ENCODE assay signal across 20 cellular contexts in the genomic region with DNA sequence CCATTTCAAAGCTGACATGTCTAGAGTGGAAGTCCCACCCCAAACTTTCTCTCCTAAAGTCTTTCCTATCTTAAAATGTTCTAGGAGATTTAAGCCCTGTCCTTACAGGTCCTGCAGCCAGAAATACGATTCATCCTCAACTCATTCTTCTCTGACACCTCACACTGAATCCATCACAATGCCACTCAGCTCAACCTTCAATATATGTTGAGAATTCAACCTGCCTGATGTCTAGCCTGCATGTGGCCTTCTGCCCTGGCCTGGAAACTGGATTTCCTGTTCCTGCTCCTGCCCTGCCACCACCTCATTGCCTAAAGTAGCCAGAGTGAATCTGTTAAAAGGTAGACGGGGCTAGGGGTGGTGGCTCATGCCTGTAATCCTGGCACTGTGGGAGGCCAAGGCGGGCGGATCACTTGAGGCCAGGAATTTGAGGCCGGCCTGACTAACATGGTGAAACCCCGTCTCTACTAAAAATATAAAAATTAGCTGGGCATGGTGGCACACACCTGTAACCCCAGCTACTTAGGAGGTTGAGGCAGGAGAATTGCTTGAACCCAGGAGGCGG.
A peak's percentile ranks its signal among the peaks of the same experiment; 100 is the strongest.
DNase-seq lines count a peak whose midpoint lies in the region; FAIRE-seq and TF ChIP-seq lines count a peak whose summit lies in the region.
"Had no signal": no experiment of that assay in that cellular context is flagged by ENCODE, and none has a peak within 500 bp of the region (broad histone marks: within the 10 kb centered on the region; RNA-seq: fewer than 3 reads in every experiment).

No MANE protein-coding gene starts in this region.

- H3K4me1 ChIP-seq in trophoblast cell (ENCODE audit: control insufficient read depth in 1 of 2, insufficient read depth in 2 of 2, low read length in 2 of 2), result no peaks in the 10 kb centered on the region
- H3K4me1 ChIP-seq: A549 had no signal

- H3K9me3 ChIP-seq in KOPT-K1 (ENCODE audit: insufficient read depth, low read length, poor library complexity, severe bottlenecking) (no peaks in the 10 kb centered on the region), trophoblast cell (ENCODE audit: insufficient read depth, low read depth, low read length) (peaks cover 4% of the 10 kb centered on the region)
- H3K9me3 ChIP-seq: A549; BLaER1 treated with 17β-estradiol and CSF1 and Interleukin-3, amounts not matched to agents 10 nM and 100 nM had no signal

- H3K4me2 ChIP-seq in trophoblast cell (ENCODE audit: low read length), result no peak overlapping the region
- H3K4me2 ChIP-seq: A549 had no signal

- WGBS in trophoblast cell (ENCODE audit: extremely low coverage, insufficient coverage, insufficient read length), result no CpG with 5 or more reads among the region's 7 CpGs

- no peaks in the 10 kb centered on the region for H3K79me2 ChIP-seq in trophoblast cell (ENCODE audit: control insufficient read depth, insufficient read depth, low read length, poor library complexity)

- H2BK120ac ChIP-seq in trophoblast cell (ENCODE audit: insufficient read depth, low read length, poor library complexity), result no peak overlapping the region

- no peak overlapping the region for H3K9ac ChIP-seq in trophoblast cell (ENCODE audit: low read length)
- H3K9ac ChIP-seq: BLaER1 treated with 17β-estradiol and CSF1 and Interleukin-3, amounts not matched to agents 10 nM and 100 nM had no signal

- H4K8ac ChIP-seq in trophoblast cell (ENCODE audit: low read depth, low read length), result no peak overlapping the region

- H3K36me3 ChIP-seq in KOPT-K1 (ENCODE audit: insufficient read depth, low read length) (peaks cover 27% of the 10 kb centered on the region), bronchial epithelial cell (ENCODE audit: control insufficient read depth, insufficient read depth, low read length) (no peaks in the 10 kb centered on the region), trophoblast cell (ENCODE audit: control insufficient read depth in 1 of 2, insufficient read depth in 2 of 2, low read length in 2 of 2) (no peaks in the 10 kb centered on the region)

- peak overlapping the region; percentile 53 for H3K27ac ChIP-seq in KOPT-K1 (ENCODE audit: low read depth, low read length, poor library complexity, severe bottlenecking)
- H3K27ac ChIP-seq in trophoblast cell (ENCODE audit: low read depth, low read length), result no peak overlapping the region
- H3K27ac ChIP-seq: 22Rv1; A549; BLaER1 treated with 17β-estradiol and CSF1 and Interleukin-3, amounts not matched to agents 10 nM and 100 nM; C4-2B had no signal

- no peak overlapping the region for H3K23ac ChIP-seq in trophoblast cell (ENCODE audit: low read length)

- peak; percentile 70 for FAIRE-seq in bronchial epithelial cell (lab: Jason Lieb, UNC)
- FAIRE-seq: A549, G401.6, GM12891, GM19239 had no signal

- no peak overlapping the region for H4K12ac ChIP-seq in trophoblast cell (ENCODE audit: low read depth, low read length)

- no peak overlapping the region for H3K18ac ChIP-seq in trophoblast cell (ENCODE audit: low read length)

- H3K4me3 ChIP-seq in bronchial epithelial cell (ENCODE audit: low read depth, low read length), result no peak overlapping the region
- H3K4me3 ChIP-seq in trophoblast cell (ENCODE audit: low read depth, low read length), result no peak overlapping the region
- H3K4me3 ChIP-seq: A549; BLaER1 treated with 17β-estradiol and CSF1 and Interleukin-3, amounts not matched to agents 10 nM and 100 nM had no signal

- no peak overlapping the region for H2AFZ ChIP-seq in trophoblast cell (ENCODE audit: insufficient read depth, low read length, poor library complexity)

- TF ChIP-seq CTCF in bronchial epithelial cell (IDR thresholded peaks at IDR 0.05; ENCODE audit: insufficient read depth, low read length, severe bottlenecking), result no peak

- H4K91ac ChIP-seq in trophoblast cell (ENCODE audit: low read depth, low read length), result no peak overlapping the region

- no peak overlapping the region for H3K14ac ChIP-seq in trophoblast cell (ENCODE audit: low read length)

- no peaks in the 10 kb centered on the region for H3K79me1 ChIP-seq in trophoblast cell (ENCODE audit: low read length)

- no peak overlapping the region for H3K4ac ChIP-seq in trophoblast cell (ENCODE audit: low read depth, low read length)

- H2BK5ac ChIP-seq in trophoblast cell (ENCODE audit: low read depth, low read length, poor library complexity), result no peak overlapping the region

- DNase-seq in HT1080 (ENCODE audit: low read depth), result peak; percentile 36
- DNase-seq in bronchial epithelial cell (ENCODE audit: low read depth), result peak; percentile 40
- peak; percentile 35 to 59 for DNase-seq in trophoblast cell
- DNase-seq in DMS 273 (lab: John Stamatoyannopoulos, UW; ENCODE audit: unreplicated experiment), result no peak
- no peak for DNase-seq in effector CD8-positive, alpha-beta T cell (lab: John Stamatoyannopoulos, UW)
- DNase-seq in mucosa of gallbladder (ENCODE audit: low spot score), result no peak
- DNase-seq: AML-193; CD4-positive, alpha-beta T cell; CD8-positive, alpha-beta memory T cell; COR-L47; DMS79 treated with DMSO at 0.1 percent for 48 hours; GF-D8 had no signal

- no peak overlapping the region for H2AK5ac ChIP-seq in trophoblast cell (ENCODE audit: low read length)

- no peak overlapping the region for H2BK12ac ChIP-seq in trophoblast cell (ENCODE audit: low read length)

- no peaks in the 10 kb centered on the region for H3K27me3 ChIP-seq in bronchial epithelial cell (ENCODE audit: control insufficient read depth, insufficient read depth, low read length)
- no peaks in the 10 kb centered on the region for H3K27me3 ChIP-seq in trophoblast cell (ENCODE audit: insufficient read depth, low read length)
- H3K27me3 ChIP-seq: BLaER1 treated with 17β-estradiol and CSF1 and Interleukin-3, amounts not matched to agents 10 nM and 100 nM had no signal

Comparison
In these comparisons a context has a peak if more than half of its experiments do, and no peak if none do; other contexts are left out.
1. DNase-seq: peak in HT1080 (single experiment), bronchial epithelial cell (single experiment) and trophoblast cell (2 of 2); none in DMS 273 (single experiment), effector CD8-positive, alpha-beta T cell (single experiment) and mucosa of gallbladder (single experiment).